In genomic region chrX:53440631-53441517, GRCh38 we compare ENCODE assay signal across 8 cellular contexts. TPM values are rescaled to one million over a fixed set of nuclear protein-coding genes. Genes with fewer than 3 reads are reported as not detected.
DNase-seq lines count a peak whose midpoint lies in the region; FAIRE-seq and TF ChIP-seq lines count a peak whose summit lies in the region.

No MANE protein-coding gene starts in this region.

- peaks cover 22% of the 10 kb centered on the region for H3K27me3 ChIP-seq in osteoblast (ENCODE audit: insufficient read depth, low read length)

- peak overlapping the region; percentile 52 for H3K27ac Mint-ChIP-seq in activated naive CD4-positive, alpha-beta T cell treated with anti-CD3 and anti-CD28 coated beads, Interleukin-2, amount 10 ng/mL, durations not matched to agents 7 days and 5 days

- peak overlapping the region; percentile 51 for H3K27ac ChIP-seq in osteoblast (ENCODE audit: low read depth, low read length)

- H3K9me3 Mint-ChIP-seq in activated naive CD4-positive, alpha-beta T cell treated with anti-CD3 and anti-CD28 coated beads, Interleukin-2, amount 10 ng/mL, durations not matched to agents 7 days and 5 days: no peaks in the 10 kb centered on the region

- H2AFZ ChIP-seq in osteoblast (ENCODE audit: low read length): peak overlapping the region; percentile 90

- H3K79me2 ChIP-seq in osteoblast (ENCODE audit: insufficient read depth, low read length): no peaks in the 10 kb centered on the region

- TF ChIP-seq CTCF in osteoblast (IDR thresholded peaks at IDR 0.05; ENCODE audit: extremely low read depth, low read depth, low read length) (no peak), GM20000 (IDR thresholded peaks at IDR 0.05; ENCODE audit: extremely low read depth, missing control alignments) (no peak)

- peaks cover 20% of the 10 kb centered on the region for H3K4me1 ChIP-seq in osteoblast (ENCODE audit: insufficient read depth, low read length)

- peaks cover 5% of the 10 kb centered on the region for H3K27me3 Mint-ChIP-seq in activated naive CD4-positive, alpha-beta T cell treated with anti-CD3 and anti-CD28 coated beads, Interleukin-2, amount 10 ng/mL, durations not matched to agents 7 days and 5 days

- peak; percentile 38 for FAIRE-seq in GM12891 (lab: Jason Lieb, UNC)

- CTCF ChIA-PET in activated naive CD4-positive, alpha-beta T cell treated with anti-CD3 and anti-CD28 coated beads, Interleukin-2, amount 10 ng/mL, durations not matched to agents 7 days and 5 days (lab: Charles Lee): interaction anchor here (1.0 to 1.1 kb wide), 2 partner anchors 41 to 124 kb away, joined by 3 to 4 read pairs; no protein-coding TSS in a partner anchor

- H3K4me1 Mint-ChIP-seq in activated naive CD4-positive, alpha-beta T cell treated with anti-CD3 and anti-CD28 coated beads, Interleukin-2, amount 10 ng/mL, durations not matched to agents 7 days and 5 days: peaks cover 33% of the 10 kb centered on the region

- peak overlapping the region; percentile 71 for H3K4me3 Mint-ChIP-seq in activated naive CD4-positive, alpha-beta T cell treated with anti-CD3 and anti-CD28 coated beads, Interleukin-2, amount 10 ng/mL, durations not matched to agents 7 days and 5 days

- DNase-seq in GM12891 (ENCODE audit: insufficient read length, low spot score) (no peak), NCI-H2171 (lab: John Stamatoyannopoulos, UW) (peak; percentile 6), glomerular visceral epithelial cell (ENCODE audit: extremely low spot score) (peak; percentile 46), osteoblast (ENCODE audit: insufficient read length, low spot score, missing footprints) (peak; percentile 83), GM20000 (ENCODE audit: low spot score) (no peak), NCI-H2029 (lab: John Stamatoyannopoulos, UW) (no peak), kidney glomerular epithelial cell (lab: John Stamatoyannopoulos, UW) (no peak)
- DNase-seq in activated naive CD4-positive, alpha-beta T cell treated with anti-CD3 and anti-CD28 coated beads, Interleukin-2, amount 10 ng/mL, durations not matched to agents 7 days and 5 days: peak; percentile 36

- no peaks in the 10 kb centered on the region for H3K9me3 ChIP-seq in osteoblast (ENCODE audit: low read depth, low read length)

- no peaks in the 10 kb centered on the region for H3K36me3 Mint-ChIP-seq in activated naive CD4-positive, alpha-beta T cell treated with anti-CD3 and anti-CD28 coated beads, Interleukin-2, amount 10 ng/mL, durations not matched to agents 7 days and 5 days

- peak overlapping the region; percentile 91 for H3K4me2 ChIP-seq in osteoblast (ENCODE audit: insufficient read depth, low read length)

- H4K20me1 ChIP-seq in osteoblast (ENCODE audit: insufficient read depth, low read length): no peaks in the 10 kb centered on the region

- no peak for TF ChIP-seq POLR2A in GM12891 (IDR thresholded peaks at IDR 0.05; ENCODE audit: low read depth, low read length)

- peak overlapping the region; percentile 69 for H3K4me3 ChIP-seq in osteoblast (ENCODE audit: insufficient read depth, low read length)

- no peaks in the 10 kb centered on the region for H3K36me3 ChIP-seq in osteoblast (ENCODE audit: insufficient read depth, low read length)

TF ChIP-seq in GM12891, 5 proteins besides CTCF, POLR2A, EP300 and RAD21:
- TF ChIP-seq POLR2AphosphoS5 (IDR thresholded peaks at IDR 0.05; ENCODE audit: low read depth, low read length) (no peak), TAF1 (IDR thresholded peaks at IDR 0.05; ENCODE audit: low read depth, low read length) (no peak), SPI1 (IDR thresholded peaks at IDR 0.05; ENCODE audit: low read depth, low read length) (no peak), PAX5 (IDR thresholded peaks at IDR 0.05; ENCODE audit: insufficient read depth, low read length, severe bottlenecking) (no peak), POU2F2 (IDR thresholded peaks at IDR 0.05; ENCODE audit: low read depth, low read length) (no peak)
TF ChIP-seq in GM12891: peak in this region for 0.

RNA-seq across cellular contexts. Expression of gene HSD17B10, which starts 6.7 kb away (rescaled TPM):
- 113 TPM for polyA plus RNA-seq in GM12891 (2012; ENCODE audit: low read depth, missing spikeins)
- 41.5 and 48.5 TPM in 2 replicates for total RNA-seq in osteoblast

RNA-seq across cellular contexts. Expression of gene RIBC1, which starts 18.2 kb away (rescaled TPM):
- polyA plus RNA-seq in GM12891 (2012; ENCODE audit: low read depth, missing spikeins): 0.50 TPM
- 0.29 and 0.72 TPM in 2 replicates for total RNA-seq in osteoblast

RNA-seq across cellular contexts. Expression of gene SMC1A, which starts 18.4 kb away (rescaled TPM):
- polyA plus RNA-seq in GM12891 (2012; ENCODE audit: low read depth, missing spikeins): 28.5 TPM
- total RNA-seq in osteoblast: 14.4 and 14.8 TPM in 2 replicates

Comparison
In these comparisons a context has a peak if more than half of its experiments do, and no peak if none do; other contexts are left out.
1. DNase-seq: peak in NCI-H2171 (single experiment), activated naive CD4-positive, alpha-beta T cell treated with anti-CD3 and anti-CD28 coated beads, Interleukin-2, amount 10 ng/mL, durations not matched to agents 7 days and 5 days (single experiment), glomerular visceral epithelial cell (single experiment) and osteoblast (single experiment); none in GM12891 (single experiment), GM20000 (single experiment), NCI-H2029 (single experiment) and kidney glomerular epithelial cell (single experiment).